Comparison of ENCODE assay signal across 14 cellular contexts in the genomic region with DNA sequence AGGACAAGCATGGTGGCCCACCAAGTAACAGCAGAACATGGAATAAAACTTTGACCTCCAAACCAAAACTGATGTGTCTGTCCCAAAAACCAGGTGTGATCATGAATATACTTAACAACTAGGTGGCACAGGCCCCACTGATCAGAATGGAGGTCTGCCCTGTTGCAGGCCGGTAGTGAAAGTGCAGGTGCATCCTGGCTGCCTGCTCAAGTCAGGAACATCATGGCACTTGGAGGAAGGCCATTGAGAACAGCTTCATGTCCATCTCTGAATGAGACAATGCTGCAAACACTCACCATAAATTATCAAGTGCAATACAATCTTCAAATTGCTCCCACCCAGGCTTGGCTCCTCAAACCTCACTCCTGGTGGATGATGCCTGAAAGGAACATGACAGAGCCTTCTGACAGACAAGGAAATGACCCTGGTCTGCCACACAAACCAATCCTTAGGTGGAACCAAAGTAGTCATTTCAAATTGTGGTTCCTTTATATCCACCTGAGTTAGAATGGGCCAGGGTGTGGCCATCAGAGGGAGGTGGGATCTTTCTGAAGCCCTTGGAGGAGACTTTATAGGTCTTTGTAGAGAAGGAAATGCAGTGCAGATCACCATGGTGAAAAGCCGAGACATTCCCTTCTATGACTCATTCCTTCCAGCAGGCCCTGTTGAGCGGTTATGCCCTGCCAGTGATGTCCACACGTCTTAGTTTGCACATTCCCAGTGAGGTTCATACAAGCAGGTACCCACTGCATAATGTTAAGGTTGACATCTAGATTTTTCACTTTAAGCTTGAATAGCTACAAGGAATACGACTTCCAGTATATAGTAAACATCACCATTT. TPM values are rescaled to one million over a fixed set of nuclear protein-coding genes. Genes with fewer than 3 reads are reported as not detected.
DNase-seq lines count a peak whose midpoint lies in the region; ATAC-seq, FAIRE-seq and TF ChIP-seq lines count a peak whose summit lies in the region.
"Had no signal": no experiment of that assay in that cellular context is flagged by ENCODE, and none has a peak within 500 bp of the region (broad histone marks: within the 10 kb centered on the region; RNA-seq: fewer than 3 reads in every experiment).

No MANE protein-coding gene starts in this region.

- no peak overlapping the region for H3K27ac Mint-ChIP-seq in activated naive CD4-positive, alpha-beta T cell treated with anti-CD3 and anti-CD28 coated beads for 36 hours
- no peak overlapping the region for H3K27ac Mint-ChIP-seq in activated CD4-positive, alpha-beta T cell treated with anti-CD3 and anti-CD28 coated beads for 36 hours
- H3K27ac Mint-ChIP-seq: B cell had no signal

- POLR2A ChIA-PET in A549 (lab: Yijun Ruan, JAX): no interaction called here
- POLR2A ChIA-PET in activated CD4-positive, alpha-beta T cell treated with anti-CD3 and anti-CD28 coated beads for 36 hours (lab: Charles Lee): no interaction called here

- TF ChIP-seq CTCF in A549 (IDR thresholded peaks at IDR 0.05): no peak

- peak overlapping the region; percentile 26 for H3K4me2 ChIP-seq in A549

- CTCF ChIA-PET in A549 (lab: Yijun Ruan, JAX): no interaction called here
- CTCF ChIA-PET in activated naive CD4-positive, alpha-beta T cell treated with anti-CD3 and anti-CD28 coated beads for 36 hours (lab: Charles Lee): interaction anchor here (0.6 to 0.7 kb wide), 3 partner anchors 44 to 386 kb away, joined by 3 read pairs; no protein-coding TSS in a partner anchor
- CTCF ChIA-PET in activated CD4-positive, alpha-beta T cell treated with anti-CD3 and anti-CD28 coated beads for 36 hours (lab: Charles Lee): no interaction called here

- ATAC-seq in A549: peak; percentile 91 to 93
- no peak for ATAC-seq in activated CD4-positive, alpha-beta T cell treated with anti-CD3 and anti-CD28 coated beads for 36 hours

- 37% methylated on average over 5 of the region's 5 CpGs for WGBS in A549 (ENCODE audit: missing lambda C conversion rate)

- H3K27me3 Mint-ChIP-seq in activated naive CD4-positive, alpha-beta T cell treated with anti-CD3 and anti-CD28 coated beads for 36 hours (ENCODE audit: low read depth): no peaks in the 10 kb centered on the region
- H3K27me3 Mint-ChIP-seq in activated CD4-positive, alpha-beta T cell treated with anti-CD3 and anti-CD28 coated beads for 36 hours: no peaks in the 10 kb centered on the region
- H3K27me3 Mint-ChIP-seq: B cell had no signal

- intact Hi-C loops in activated naive CD4-positive, alpha-beta T cell treated with anti-CD3 and anti-CD28 coated beads for 36 hours (cut with micrococcal nuclease): no loop called here
- intact Hi-C loops in activated CD4-positive, alpha-beta T cell treated with anti-CD3 and anti-CD28 coated beads for 36 hours (cut with DNase I, micrococcal nuclease): no loop called here

- peak overlapping the region in 1 of 2 experiments; percentile 36; a peak in 1 of 6 replicates for H3K27ac ChIP-seq in A549
- H3K27ac ChIP-seq: HL-60, parathyroid adenoma had no signal

- H3K9me3 ChIP-seq in A549: no peaks in the 10 kb centered on the region

- DNase-seq in A549 (ENCODE audit: low read depth in 1 of 2, low spot score in 1 of 2): peak; percentile 39 to 76
- peak; percentile 80 for DNase-seq in HT-29 (ENCODE audit: low spot score)
- peak; percentile 90 for DNase-seq in amniotic epithelial cell (ENCODE audit: low read depth)
- DNase-seq in iPS-NIHi11 (ENCODE audit: low spot score): peak; percentile 42
- no peak for DNase-seq in activated naive CD4-positive, alpha-beta T cell treated with anti-CD3 and anti-CD28 coated beads for 36 hours
- DNase-seq in GM19239 (ENCODE audit: insufficient read length, low spot score): no peak
- DNase-seq in activated CD4-positive, alpha-beta T cell treated with anti-CD3 and anti-CD28 coated beads for 36 hours: no peak
- DNase-seq in activated gamma-delta T cell (lab: John Stamatoyannopoulos, UW): no peak
- DNase-seq: activated T-cell treated with anti-CD3 and anti-CD28 coated beads for 4 hours, NCI-H2171 had no signal

- no peak overlapping the region for H3K4me3 ChIP-seq in A549

- no peaks in the 10 kb centered on the region for H3K36me3 Mint-ChIP-seq in activated naive CD4-positive, alpha-beta T cell treated with anti-CD3 and anti-CD28 coated beads for 36 hours (ENCODE audit: low read depth)
- H3K36me3 Mint-ChIP-seq in activated CD4-positive, alpha-beta T cell treated with anti-CD3 and anti-CD28 coated beads for 36 hours (ENCODE audit: low read depth): no peaks in the 10 kb centered on the region

- FAIRE-seq in A549 (lab: Jason Lieb, UNC) (peak; percentile 18), GM19239 (lab: Jason Lieb, UNC) (no peak)
- FAIRE-seq: colon had no signal

- no peaks in the 10 kb centered on the region for H3K9me3 Mint-ChIP-seq in activated naive CD4-positive, alpha-beta T cell treated with anti-CD3 and anti-CD28 coated beads for 36 hours
- no peaks in the 10 kb centered on the region for H3K9me3 Mint-ChIP-seq in activated CD4-positive, alpha-beta T cell treated with anti-CD3 and anti-CD28 coated beads for 36 hours (ENCODE audit: low read depth)

- no peak overlapping the region for H3K4me3 Mint-ChIP-seq in activated naive CD4-positive, alpha-beta T cell treated with anti-CD3 and anti-CD28 coated beads for 36 hours
- no peak overlapping the region for H3K4me3 Mint-ChIP-seq in activated CD4-positive, alpha-beta T cell treated with anti-CD3 and anti-CD28 coated beads for 36 hours
- H3K4me3 Mint-ChIP-seq: B cell had no signal

- no peak for TF ChIP-seq RAD21 in A549 (conservative IDR thresholded peaks at IDR 0.05 in 1 of 2, IDR thresholded peaks at IDR 0.05 in 1 of 2)

- H3K4me1 Mint-ChIP-seq in activated naive CD4-positive, alpha-beta T cell treated with anti-CD3 and anti-CD28 coated beads for 36 hours (ENCODE audit: low read depth): no peaks in the 10 kb centered on the region
- no peaks in the 10 kb centered on the region for H3K4me1 Mint-ChIP-seq in activated CD4-positive, alpha-beta T cell treated with anti-CD3 and anti-CD28 coated beads for 36 hours
- H3K4me1 Mint-ChIP-seq: B cell had no signal

- TF ChIP-seq POLR2A in A549 (IDR thresholded peaks at IDR 0.05; ENCODE audit: low read length): no peak

- H3K4me1 ChIP-seq in A549: peaks cover 23% of the 10 kb centered on the region
- H3K4me1 ChIP-seq: parathyroid adenoma had no signal

- no peak for TF ChIP-seq EP300 in A549 (IDR thresholded peaks at IDR 0.05)

TF ChIP-seq in A549, 52 proteins besides CTCF, POLR2A, EP300 and RAD21:
- TF ChIP-seq RNF2 (IDR thresholded peaks at IDR 0.05; ENCODE audit: borderline replicate concordance, low read depth) (no peak), RARB (CRISPR knock-in tag; IDR thresholded peaks at IDR 0.05) (no peak), FOSL2 (IDR thresholded peaks at IDR 0.05) (0 out of 2 replicates have a peak, but pooled peaks have one; percentile 30), FOSL2 (CRISPR knock-in tag; IDR thresholded peaks at IDR 0.05) (peak; percentile 81)

RNA-seq across cellular contexts. Expression of a gene that starts 36.0 kb away (rescaled TPM):
- polyA plus RNA-seq in A549 (2011; rRNA removed) (15.4 and 27.7 TPM in 2 replicates), A549 (2017; fragmentation: RNase III; extraction: RNeasy Plus Mini Kit Qiagen cat#74134 plus additional on column Dnase treatment) (3.4 to 3.8 TPM (median 3.5 TPM) in 3 replicates)
- 2.1 and 2.8 TPM in 2 replicates for polyA plus RNA-seq in A549 (2012; cell fraction: cytosol; rRNA removed)
- polyA plus RNA-seq in A549 (2012; cell fraction: nucleus; rRNA removed): 2.4 TPM in 2 replicates
- polyA minus RNA-seq in A549 (2011; rRNA and poly(A)+ RNA removed): 12.2 and 16.1 TPM in 2 replicates
- total RNA-seq in HT-29 (2014; rRNA removed; shearing (Covaris generic)): 5.0 and 6.8 TPM in 2 replicates
- total RNA-seq in activated naive CD4-positive, alpha-beta T cell treated with anti-CD3 and anti-CD28 coated beads for 36 hours: under 1 TPM; 0.07 to 0.48 TPM
- total RNA-seq in activated CD4-positive, alpha-beta T cell treated with anti-CD3 and anti-CD28 coated beads for 36 hours: 1 to 10 TPM; 3.8 to 3.9 TPM

Comparison
In these comparisons a context has a peak if more than half of its experiments do, and no peak if none do; other contexts are left out.
1. DNase-seq: peak in A549 (2 of 2), HT-29 (single experiment), amniotic epithelial cell (single experiment) and iPS-NIHi11 (single experiment); none in activated naive CD4-positive, alpha-beta T cell treated with anti-CD3 and anti-CD28 coated beads for 36 hours (single experiment), GM19239 (single experiment), activated CD4-positive, alpha-beta T cell treated with anti-CD3 and anti-CD28 coated beads for 36 hours (single experiment) and activated gamma-delta T cell (single experiment).